Comparison of ENCODE assay signal across 18 cellular contexts in genomic region chr2:20110876-20111275, GRCh38.
"Had no signal": no experiment of that assay in that cellular context is flagged by ENCODE, and none has a peak within 500 bp of the region (broad histone marks: within the 10 kb centered on the region; RNA-seq: fewer than 3 reads in every experiment).

No MANE protein-coding gene starts in this region.

- H3K4me3 Mint-ChIP-seq: activated T-helper 17 cell treated with anti-CD3 and anti-CD28 coated beads, Interleukin-2, amount 50 U/mL, for 72 hours; endodermal cell; naive B cell had no signal

- H3K27ac Mint-ChIP-seq: activated T-helper 17 cell treated with anti-CD3 and anti-CD28 coated beads, Interleukin-2, amount 50 U/mL, for 72 hours; endodermal cell; naive B cell had no signal

- H3K4me1 ChIP-seq: prostate gland had no signal

- DNase-seq: activated CD4-positive, alpha-beta T cell treated with anti-CD3 and anti-CD28 coated beads, Interleukin-2, amount 50 U/mL, for 4 hours; activated CD4-positive, CD25-positive, alpha-beta regulatory T cell treated with anti-CD3 and anti-CD28 coated beads, Interleukin-2, amount 50 U/mL, for 72 hours; activated naive CD4-positive, alpha-beta T cell treated with Interleukin-2 at 50 U/mL for 16 hours; activated T-cell treated with anti-CD3 and anti-CD28 coated beads for 4 hours; aorta; endodermal cell; erythroblast; naive B cell; right cardiac atrium; small intestine; stimulated activated CD4-positive, alpha-beta T cell treated with anti-CD3 and anti-CD28 coated beads, Interleukin-4, amount 100 ng/mL, for 4 hours; stimulated activated CD8-positive, alpha-beta memory T cell treated with anti-CD3 and anti-CD28 coated beads, Interleukin-4, amount 100 ng/mL, for 48 hours; stimulated activated naive CD8-positive, alpha-beta T cell treated with anti-CD3 and anti-CD28 coated beads, Interleukin-15, Interleukin-2, amounts not matched to agents 100 U/mL and 50 U/mL, for 24 hours; T-helper 9 cell; upper lobe of left lung had no signal

- ATAC-seq: activated T-helper 17 cell treated with anti-CD3 and anti-CD28 coated beads, Interleukin-2, amount 50 U/mL, for 72 hours; left lobe of liver; right cardiac atrium; stimulated activated naive CD8-positive, alpha-beta T cell treated with anti-CD3 and anti-CD28 coated beads, Interleukin-15, Interleukin-2, amounts not matched to agents 100 U/mL and 50 U/mL, for 24 hours had no signal

- H3K9me3 Mint-ChIP-seq: activated T-helper 17 cell treated with anti-CD3 and anti-CD28 coated beads, Interleukin-2, amount 50 U/mL, for 72 hours had no signal

- H3K4me1 Mint-ChIP-seq: activated T-helper 17 cell treated with anti-CD3 and anti-CD28 coated beads, Interleukin-2, amount 50 U/mL, for 72 hours had no signal

- H3K36me3 ChIP-seq: prostate gland, upper lobe of left lung had no signal

- H3K9me3 ChIP-seq: prostate gland had no signal

- H3K4me3 ChIP-seq: prostate gland, upper lobe of left lung had no signal

- H3K27ac ChIP-seq: prostate gland, upper lobe of left lung had no signal

- H3K27me3 ChIP-seq: upper lobe of left lung had no signal
